In genomic region chr10:114239117-114239993, GRCh38 we compare ENCODE assay signal across 8 cellular contexts. TPM values are rescaled to one million over a fixed set of nuclear protein-coding genes. Genes with fewer than 3 reads are reported as not detected.
DNase-seq lines count a peak whose midpoint lies in the region; ATAC-seq lines count a peak whose summit lies in the region.

VWA2 (plus strand) TSS chr10:114239254; CDS start chr10:114248714, 9,460 bp downstream.

- H3K36me3 Mint-ChIP-seq in T-helper 17 cell (ENCODE audit: low read depth) = peaks cover 2% of the 10 kb centered on the region

- H3K4me1 Mint-ChIP-seq in T-helper 17 cell = no peaks in the 10 kb centered on the region

- no peaks in the 10 kb centered on the region for H3K9me3 ChIP-seq in T-helper 17 cell (ENCODE audit: control insufficient read depth, low read length, poor library complexity, severe bottlenecking)

- H3K27ac Mint-ChIP-seq in T-helper 17 cell = no peak within 1 kb of the TSS

- peak; percentile 14 for ATAC-seq in T-helper 17 cell
- no peak for ATAC-seq in HG02973 (IDR thresholded peaks at IDR 0.05; ENCODE audit: unreplicated experiment)
- ATAC-seq in HG02571 (IDR thresholded peaks at IDR 0.05; ENCODE audit: unreplicated experiment) = no peak

- peaks cover 75% of the 10 kb centered on the region for H3K27me3 Mint-ChIP-seq in T-helper 17 cell

- peak; percentile 7 for DNase-seq in stimulated activated CD4-positive, alpha-beta T cell treated with anti-CD3 and anti-CD28 coated beads, Interleukin-12 subunit alpha, Interleukin-12 subunit beta, amount 100 ng/mL, for 4 hours
- DNase-seq in stimulated activated CD4-positive, alpha-beta T cell treated with anti-CD3 and anti-CD28 coated beads, Interleukin-4, amount 100 ng/mL, for 24 hours = no peak
- DNase-seq in T-helper 17 cell (no peak), germinal center (ENCODE audit: low spot score) (peak; percentile 43), retina (peak; percentile 71), GOT3 (lab: John Stamatoyannopoulos, UW) (no peak)

- H3K4me3 Mint-ChIP-seq in T-helper 17 cell = peak within 1 kb of the TSS; percentile 49

RNA-seq across cellular contexts. Expression of gene VWA2, which starts in this region (rescaled TPM):
- total RNA-seq in T-helper 17 cell = not detected

Comparison
In these comparisons a context has a peak if more than half of its experiments do, and no peak if none do; other contexts are left out.
1. DNase-seq: peak in stimulated activated CD4-positive, alpha-beta T cell treated with anti-CD3 and anti-CD28 coated beads, Interleukin-12 subunit alpha, Interleukin-12 subunit beta, amount 100 ng/mL, for 4 hours (single experiment), germinal center (single experiment) and retina (single experiment); none in stimulated activated CD4-positive, alpha-beta T cell treated with anti-CD3 and anti-CD28 coated beads, Interleukin-4, amount 100 ng/mL, for 24 hours (single experiment), T-helper 17 cell (0 of 3) and GOT3 (single experiment).
2. Peak in ATAC-seq in T-helper 17 cell; RNA of the gene not detected or under 1 TPM.